ENCODE assay signal across 19 cellular contexts in genomic region chr1:116811321-116811720, GRCh38. TPM values are rescaled to one million over a fixed set of nuclear protein-coding genes. Genes with fewer than 3 reads are reported as not detected.
"Had no signal": no experiment of that assay in that cellular context is flagged by ENCODE, and none has a peak within 500 bp of the region (broad histone marks: within the 10 kb centered on the region; RNA-seq: fewer than 3 reads in every experiment).

No MANE protein-coding gene starts in this region.

- H3K27ac Mint-ChIP-seq: progenitor cell of endocrine pancreas; stimulated activated naive B cell treated with anti-CD40 and anti-IgM and Interleukin-4, amounts not matched to agents 10 μg/mL and 1 μg/mL and 100 μg/mL, for 72 hours had no signal

- H3K27me3 Mint-ChIP-seq: naive thymus-derived CD8-positive, alpha-beta T cell; progenitor cell of endocrine pancreas; stimulated activated naive B cell treated with anti-CD40 and anti-IgM and Interleukin-4, amounts not matched to agents 10 μg/mL and 1 μg/mL and 100 μg/mL, for 72 hours had no signal

- ATAC-seq: heart left ventricle; left lobe of liver; right cardiac atrium; stimulated activated naive B cell treated with anti-CD40 and anti-IgM and Interleukin-4, amounts not matched to agents 10 μg/mL and 1 μg/mL and 100 μg/mL, for 72 hours had no signal

- H3K4me1 ChIP-seq: upper lobe of left lung had no signal

- H3K4me3 Mint-ChIP-seq: stimulated activated naive B cell treated with anti-CD40 and anti-IgM and Interleukin-4, amounts not matched to agents 10 μg/mL and 1 μg/mL and 100 μg/mL, for 72 hours had no signal

- H3K36me3 ChIP-seq: cardiac muscle cell, heart left ventricle, upper lobe of left lung had no signal

- H3K27me3 ChIP-seq: cardiac muscle cell, heart left ventricle, upper lobe of left lung had no signal

- H3K4me3 ChIP-seq: cardiac muscle cell, heart left ventricle, smooth muscle cell, upper lobe of left lung had no signal

- H3K27ac ChIP-seq: cardiac muscle cell had no signal

- DNase-seq: activated CD4-positive, CD25-positive, alpha-beta regulatory T cell; activated effector memory CD4-positive, alpha-beta T cell treated with Interleukin-2 at 50 U/mL for 16 hours; heart left ventricle; islet precursor cell; mammary epithelial cell; naive thymus-derived CD8-positive, alpha-beta T cell; nucleus accumbens; right cardiac atrium; Right ventricle myocardium superior; SK-N-SH; stimulated activated naive B cell treated with anti-CD40 and anti-IgM and Interleukin-4, amounts not matched to agents 10 μg/mL and 1 μg/mL and 100 μg/mL, for 72 hours; upper lobe of left lung had no signal

RNA-seq across cellular contexts. Expression of gene CD2, which starts 57.1 kb away (rescaled TPM):
- total RNA-seq: cardiac muscle cell, endothelial cell of umbilical vein, fibroblast of lung, frontal cortex, mammary epithelial cell, progenitor cell of endocrine pancreas, smooth muscle cell had no signal
- polyA plus RNA-seq: cardiac muscle cell, endothelial cell of umbilical vein, fibroblast of lung, mammary epithelial cell, SK-N-SH, smooth muscle cell had no signal
